In genomic region chr18:22846088-22846683, GRCh38 we compare ENCODE assay signal across 10 cellular contexts.
DNase-seq lines count a peak whose midpoint lies in the region; TF ChIP-seq lines count a peak whose summit lies in the region.
"Had no signal": no experiment of that assay in that cellular context is flagged by ENCODE, and none has a peak within 500 bp of the region (broad histone marks: within the 10 kb centered on the region; RNA-seq: fewer than 3 reads in every experiment).

No MANE protein-coding gene starts in this region.

- no peaks in the 10 kb centered on the region for H3K27me3 ChIP-seq in osteoblast (ENCODE audit: insufficient read depth, low read length)

- no peaks in the 10 kb centered on the region for H3K36me3 Mint-ChIP-seq in chondrocyte (ENCODE audit: low read depth)
- H3K36me3 Mint-ChIP-seq in activated CD4-positive, alpha-beta memory T cell treated with anti-CD3 and anti-CD28 coated beads for 36 hours: no peaks in the 10 kb centered on the region

- no peak overlapping the region for H2AFZ ChIP-seq in osteoblast (ENCODE audit: low read length)

- POLR2A ChIA-PET in activated CD4-positive, alpha-beta memory T cell treated with anti-CD3 and anti-CD28 coated beads for 36 hours (lab: Charles Lee): no interaction called here

- no peak overlapping the region for H3K27ac ChIP-seq in osteoblast (ENCODE audit: low read depth, low read length)

- H4K20me1 ChIP-seq in osteoblast (ENCODE audit: insufficient read depth, low read length): no peaks in the 10 kb centered on the region

- peaks cover 4% of the 10 kb centered on the region for H3K9me3 Mint-ChIP-seq in chondrocyte (ENCODE audit: low read depth)
- no peaks in the 10 kb centered on the region for H3K9me3 Mint-ChIP-seq in activated CD4-positive, alpha-beta memory T cell treated with anti-CD3 and anti-CD28 coated beads for 36 hours
- H3K9me3 Mint-ChIP-seq: central memory CD8-positive, alpha-beta T cell had no signal

- no peak overlapping the region for H3K4me3 ChIP-seq in osteoblast (ENCODE audit: insufficient read depth, low read length)

- H3K4me2 ChIP-seq in osteoblast (ENCODE audit: insufficient read depth, low read length): no peak overlapping the region

- in situ Hi-C loops in G401 (cut with HindIII; ENCODE audit: low sequenced_read_pairs): no loop called here

- TF ChIP-seq CTCF in chondrocyte (IDR thresholded peaks at IDR 0.05): peak; percentile 77
- TF ChIP-seq CTCF in osteoblast (IDR thresholded peaks at IDR 0.05; ENCODE audit: extremely low read depth, low read depth, low read length): peak; percentile 56

- H3K9me3 ChIP-seq in osteoblast (ENCODE audit: low read depth, low read length): no peaks in the 10 kb centered on the region

- intact Hi-C loops in activated CD4-positive, alpha-beta memory T cell treated with anti-CD3 and anti-CD28 coated beads for 36 hours (cut with micrococcal nuclease): no loop called here

- H3K27ac Mint-ChIP-seq in chondrocyte (ENCODE audit: unreplicated experiment): no peak overlapping the region
- H3K27ac Mint-ChIP-seq in activated CD4-positive, alpha-beta memory T cell treated with anti-CD3 and anti-CD28 coated beads for 36 hours: no peak overlapping the region

- H3K36me3 ChIP-seq in osteoblast (ENCODE audit: insufficient read depth, low read length): no peaks in the 10 kb centered on the region

- DNase-seq in G401 (ENCODE audit: low spot score) (peak; percentile 9), NCI-H1694 treated with DMSO at 0.1 percent for 48 hours (lab: John Stamatoyannopoulos, UW) (peak; percentile 54), chondrocyte (ENCODE audit: low spot score) (no peak), osteoblast (ENCODE audit: insufficient read length, low spot score, missing footprints) (peak; percentile 42), OCI-M2 (lab: John Stamatoyannopoulos, UW; ENCODE audit: unreplicated experiment) (no peak), HK-2 (ENCODE audit: unreplicated experiment) (no peak), NCI-H345 treated with DMSO at 0.1 percent for 48 hours (lab: John Stamatoyannopoulos, UW; ENCODE audit: unreplicated experiment) (no peak)
- DNase-seq in activated CD4-positive, alpha-beta memory T cell treated with anti-CD3 and anti-CD28 coated beads for 36 hours: no peak
- DNase-seq: stimulated activated CD4-positive, alpha-beta T cell treated with anti-CD3 and anti-CD28 coated beads, Interleukin-4, amount 100 ng/mL, for 4 hours had no signal

- H3K4me1 ChIP-seq in osteoblast (ENCODE audit: insufficient read depth, low read length): peaks cover 19% of the 10 kb centered on the region

- H3K79me2 ChIP-seq in osteoblast (ENCODE audit: insufficient read depth, low read length): no peaks in the 10 kb centered on the region

- no peak overlapping the region for H3K4me3 Mint-ChIP-seq in chondrocyte (ENCODE audit: unreplicated experiment)
- H3K4me3 Mint-ChIP-seq in activated CD4-positive, alpha-beta memory T cell treated with anti-CD3 and anti-CD28 coated beads for 36 hours: no peak overlapping the region
- H3K4me3 Mint-ChIP-seq: central memory CD8-positive, alpha-beta T cell had no signal

- CTCF ChIA-PET in activated CD4-positive, alpha-beta memory T cell treated with anti-CD3 and anti-CD28 coated beads for 36 hours (lab: Charles Lee): interaction anchor here (1.0 kb wide), 1 partner anchor 533 kb away, joined by 3 read pairs; no protein-coding TSS in a partner anchor

- H3K4me1 Mint-ChIP-seq in chondrocyte (ENCODE audit: low read depth): peaks cover 22% of the 10 kb centered on the region
- H3K4me1 Mint-ChIP-seq in activated CD4-positive, alpha-beta memory T cell treated with anti-CD3 and anti-CD28 coated beads for 36 hours (ENCODE audit: low read depth): no peaks in the 10 kb centered on the region
- H3K4me1 Mint-ChIP-seq: central memory CD8-positive, alpha-beta T cell had no signal

- H3K27me3 Mint-ChIP-seq in chondrocyte (ENCODE audit: low read depth): peaks cover 3% of the 10 kb centered on the region
- peaks cover 3% of the 10 kb centered on the region for H3K27me3 Mint-ChIP-seq in activated CD4-positive, alpha-beta memory T cell treated with anti-CD3 and anti-CD28 coated beads for 36 hours

Comparison
In these comparisons a context has a peak if more than half of its experiments do, and no peak if none do; other contexts are left out.
1. DNase-seq: peak in G401 (single experiment), NCI-H1694 treated with DMSO at 0.1 percent for 48 hours (single experiment) and osteoblast (single experiment); none in chondrocyte (single experiment), OCI-M2 (single experiment), activated CD4-positive, alpha-beta memory T cell treated with anti-CD3 and anti-CD28 coated beads for 36 hours (single experiment), HK-2 (single experiment) and NCI-H345 treated with DMSO at 0.1 percent for 48 hours (single experiment).